8 cellular contexts compared by ENCODE assay signal in genomic region chr10:68559872-68560200, GRCh38. TPM values are rescaled to one million over a fixed set of nuclear protein-coding genes. Genes with fewer than 3 reads are reported as not detected.
A peak's percentile ranks its signal among the peaks of the same experiment; 100 is the strongest.
DNase-seq lines count a peak whose midpoint lies in the region; ATAC-seq and TF ChIP-seq lines count a peak whose summit lies in the region.

No MANE protein-coding gene starts in this region.

- no TSS peak for BruUV-seq in PC-9 (replicated peaks; lab: Mats Ljungman, UMichigan)

- ATAC-seq in HG02885 (IDR thresholded peaks at IDR 0.05; ENCODE audit: poor library complexity, unreplicated experiment) (no peak), HG03342 (IDR thresholded peaks at IDR 0.05; ENCODE audit: unreplicated experiment) (no peak)

- H4K20me1 ChIP-seq in DOHH2 (ENCODE audit: control insufficient read depth, insufficient read depth, low read depth, low read length) (no peaks in the 10 kb centered on the region), PC-9 (ENCODE audit: insufficient read depth) (no peaks in the 10 kb centered on the region)

- H3K79me2 ChIP-seq in DOHH2 (ENCODE audit: control insufficient read depth, low read length) (no peaks in the 10 kb centered on the region), PC-9 (ENCODE audit: low read depth) (no peaks in the 10 kb centered on the region)

- DNase-seq in PC-9 = no peak
- no peak for DNase-seq in endodermal cell
- no peak for DNase-seq in dermis blood vessel endothelial cell
- DNase-seq in NCI-H748 (lab: John Stamatoyannopoulos, UW; ENCODE audit: unreplicated experiment) = no peak

- peaks cover 8% of the 10 kb centered on the region for H3K4me1 Mint-ChIP-seq in endodermal cell

- H3K36me3 ChIP-seq in DOHH2 (ENCODE audit: control insufficient read depth, low read length) (no peaks in the 10 kb centered on the region), PC-9 (ENCODE audit: low read depth) (no peaks in the 10 kb centered on the region), endodermal cell (ENCODE audit: control insufficient read depth, insufficient read depth, low read length) (no peaks in the 10 kb centered on the region), neuron (ENCODE audit: insufficient read depth, low read length) (no peaks in the 10 kb centered on the region)

- H3K9me2 ChIP-seq in DOHH2 (replicated peaks; ENCODE audit: control insufficient read depth, low read length) (no peaks in the 10 kb centered on the region), PC-9 (ENCODE audit: insufficient read depth) (no peaks in the 10 kb centered on the region)

- H3K27ac ChIP-seq in DOHH2 (ENCODE audit: low read depth, low read length) = no peak overlapping the region
- no peak overlapping the region for H3K27ac ChIP-seq in PC-9
- H3K27ac ChIP-seq in endodermal cell (ENCODE audit: low read depth, low read length) = no peak overlapping the region

- H3K4me3 ChIP-seq in DOHH2 (ENCODE audit: low read length) = peak overlapping the region; percentile 15; the same call in 1 of the 2 replicates
- peak overlapping the region; percentile 68; the same call in 1 of the 2 replicates for H3K4me3 ChIP-seq in PC-9
- H3K4me3 ChIP-seq in endodermal cell (ENCODE audit: low read length) = peak overlapping the region; percentile 98
- H3K4me3 ChIP-seq in neuron (ENCODE audit: low read length) = peak overlapping the region; percentile 84

- peaks cover 11% of the 10 kb centered on the region for H3K36me3 Mint-ChIP-seq in endodermal cell (ENCODE audit: low read depth)

- H3K27ac Mint-ChIP-seq in endodermal cell = no peak overlapping the region

- CTCF ChIA-PET in PC-9 (lab: Charles Lee) = interaction anchor here (0.6 kb wide), 1 partner anchor 179 kb away, joined by 9 read pairs; no protein-coding TSS in a partner anchor

- POLR2A ChIA-PET in PC-9 (lab: Charles Lee; ENCODE audit: unreplicated experiment) = interaction anchor here (0.6 kb wide), 1 partner anchor 40 kb away, joined by 5 read pairs; no protein-coding TSS in a partner anchor

- H3K4me1 ChIP-seq in DOHH2 (ENCODE audit: control insufficient read depth, low read length) (peaks cover 9% of the 10 kb centered on the region; the same call in 1 of the 2 replicates), PC-9 (replicated peaks; ENCODE audit: insufficient read depth) (no peaks in the 10 kb centered on the region), endodermal cell (ENCODE audit: control insufficient read depth, insufficient read depth, low read length) (no peaks in the 10 kb centered on the region), neuron (ENCODE audit: insufficient read depth, low read length) (peaks cover 16% of the 10 kb centered on the region)

- 51 to 61% methylated on average over 4 to 6 of the region's 6 CpGs for WGBS in endodermal cell (ENCODE audit: insufficient coverage in 1 of 2, insufficient read length in 1 of 2), 2 experiments

- intact Hi-C loops in PC-9 (cut with micrococcal nuclease; ENCODE audit: unreplicated experiment) = loop anchor here (1.0 to 5.0 kb wide), 2 partner anchors 33 to 40 kb away; partner anchors contain the start of gene SLC25A16

- no peak for TF ChIP-seq CTCF in DOHH2 (IDR thresholded peaks at IDR 0.05; ENCODE audit: low read depth, low read length, poor library complexity, severe bottlenecking)
- TF ChIP-seq CTCF in PC-9 (conservative IDR thresholded peaks at IDR 0.05) = no peak
- TF ChIP-seq CTCF in endodermal cell (conservative IDR thresholded peaks at IDR 0.05) = no peak

- H3F3A ChIP-seq in DOHH2 (ENCODE audit: control insufficient read depth, insufficient read depth) (no peaks in the 10 kb centered on the region), PC-9 (ENCODE audit: insufficient read depth, low read depth) (0 out of 2 replicates have a peak, but pooled peaks cover 3% of the 10 kb centered on the region)

- H3K9ac ChIP-seq in endodermal cell (ENCODE audit: extremely low read depth, low read length, poor library complexity, severe bottlenecking) = no peak overlapping the region

- H3K4me2 ChIP-seq in DOHH2 (ENCODE audit: low read length) (peak overlapping the region; percentile 50), PC-9 (peak overlapping the region; percentile 85)

- no peaks in the 10 kb centered on the region for H3K27me3 Mint-ChIP-seq in endodermal cell (ENCODE audit: insufficient read depth)

- H3K9me3 ChIP-seq in DOHH2 (ENCODE audit: control insufficient read depth, insufficient read depth, low read length) (no peaks in the 10 kb centered on the region), PC-9 (ENCODE audit: insufficient read depth, low read depth) (no peaks in the 10 kb centered on the region), endodermal cell (ENCODE audit: control insufficient read depth, low read length) (no peaks in the 10 kb centered on the region), neuron (ENCODE audit: low read length) (no peaks in the 10 kb centered on the region)

- 0 out of 2 replicates have a peak overlapping the region, but pooled peaks have one; percentile 78 for H2AFZ ChIP-seq in PC-9
- H2AFZ ChIP-seq in neuron (ENCODE audit: low read depth, low read length) = peak overlapping the region; percentile 96

- peaks cover 29% of the 10 kb centered on the region for H3K27me3 ChIP-seq in DOHH2 (ENCODE audit: control insufficient read depth, low read length)
- H3K27me3 ChIP-seq in PC-9 (ENCODE audit: insufficient read depth, low read depth) = peaks cover 15% of the 10 kb centered on the region; the same call in 1 of the 2 replicates
- no peaks in the 10 kb centered on the region for H3K27me3 ChIP-seq in endodermal cell (ENCODE audit: control insufficient read depth, insufficient read depth, low read length, poor library complexity, severe bottlenecking)
- no peaks in the 10 kb centered on the region for H3K27me3 ChIP-seq in neuron (ENCODE audit: insufficient read depth, low read length)

- H3K9me3 Mint-ChIP-seq in endodermal cell = no peaks in the 10 kb centered on the region

- peak overlapping the region; percentile 89 for H3K4me3 Mint-ChIP-seq in endodermal cell

RNA-seq across cellular contexts. Expression of gene TET1, which starts 0.3 kb away (rescaled TPM):
- total RNA-seq in PC-9 (2021) (1.9 and 2.4 TPM in 2 replicates), endodermal cell (10 to 100 TPM; 50.8 to 60.5 TPM), dermis blood vessel endothelial cell (1.2 TPM in 2 replicates)
- 33.6 TPM for polyA plus RNA-seq in endodermal cell (2013, experiment 1 of 2)
- polyA plus RNA-seq in endodermal cell (2013, experiment 2 of 2) = 34.4 TPM

RNA-seq across cellular contexts. Expression of gene SLC25A16, which starts 32.5 kb away (rescaled TPM):
- total RNA-seq in PC-9 (2021) (12.6 and 20.3 TPM in 2 replicates), endodermal cell (10 to 100 TPM in 1 of 2 donors, 1 to 10 TPM in 1; 8.9 to 16.0 TPM), dermis blood vessel endothelial cell (8.2 and 13.7 TPM in 2 replicates)
- polyA plus RNA-seq in endodermal cell (2013, experiment 1 of 2) = 6.3 TPM
- polyA plus RNA-seq in endodermal cell (2013, experiment 2 of 2) = 5.3 TPM

Comparison
In these comparisons a context has a peak if more than half of its experiments do, and no peak if none do; other contexts are left out.
1. H3K4me3 ChIP-seq: peak in every context shown above with its lines; median percentile 98 in endodermal cell; 84 in neuron; 68 in PC-9; 15 in DOHH2.
2. RNA of gene TET1, which starts 0.3 kb away (total RNA-seq): 50.8 to 60.5 TPM in endodermal cell; 1.9 to 2.4 TPM in PC-9 and 1.2 TPM in dermis blood vessel endothelial cell; every median in the first group is over 10 times any median in the second.